Comparison of ENCODE assay signal across 30 cellular contexts in genomic region chr10:94307046-94307615, GRCh38.
"Had no signal": no experiment of that assay in that cellular context is flagged by ENCODE, and none has a peak within 500 bp of the region (broad histone marks: within the 10 kb centered on the region; RNA-seq: fewer than 3 reads in every experiment).

No MANE protein-coding gene starts in this region.

- H3K9ac ChIP-seq: SK-N-SH had no signal

- DNase-seq: activated CD4-positive, alpha-beta memory T cell treated with anti-CD3 and anti-CD28 coated beads for 36 hours; activated CD4-positive, alpha-beta T cell treated with anti-CD3 and anti-CD28 coated beads, Interleukin-2, amount 10 ng/mL, durations not matched to agents 7 days and 5 days; activated CD4-positive, CD25-positive, alpha-beta regulatory T cell; activated CD8-positive, alpha-beta memory T cell treated with anti-CD3 and anti-CD28 coated beads for 24 hours; activated gamma-delta T cell; activated naive CD4-positive, alpha-beta T cell treated with anti-CD3 and anti-CD28 coated beads for 36 hours; activated T-cell treated with anti-CD3 and anti-CD28 coated beads for 4 hours; activated T-cell treated with anti-CD3 and anti-CD28 coated beads, Interleukin-2, amount 50 U/mL, for 48 hours; amygdala; cerebellar nuclear complex; NCI-H1048; NCI-H1417; NCI-H1694; NCI-H2029; NCI-H2107; NCI-H2171 treated with DMSO at 0.1 percent for 48 hours; NCI-H226; NCI-H526; NCI-H82; Peyer's patch; Right ventricle myocardium superior; SJCRH30; SK-N-SH; T-helper 9 cell had no signal

- H3K4me1 ChIP-seq: Peyer's patch, SJCRH30 had no signal

- H3K27ac ChIP-seq: Peyer's patch, RWPE1, SJCRH30, VCaP had no signal

- H3K27me3 ChIP-seq: Peyer's patch, SJCRH30 had no signal

- H3K27ac Mint-ChIP-seq: activated CD4-positive, alpha-beta memory T cell treated with anti-CD3 and anti-CD28 coated beads for 36 hours; activated CD4-positive, alpha-beta T cell treated with anti-CD3 and anti-CD28 coated beads, Interleukin-2, amount 10 ng/mL, durations not matched to agents 7 days and 5 days; activated naive CD4-positive, alpha-beta T cell treated with anti-CD3 and anti-CD28 coated beads for 36 hours; activated naive CD8-positive, alpha-beta T cell; activated T-helper 17 cell treated with anti-CD3 and anti-CD28 coated beads, Interleukin-2, amount 50 U/mL, for 72 hours; T-helper 1 cell treated with Interleukin-12 subunit alpha and Interleukin-12 subunit beta and Interleukin-4 antibody, amounts not matched to agents 30 μg/mL and 1 μg/mL, for 36 hours had no signal

- H3K4me1 Mint-ChIP-seq: activated CD4-positive, alpha-beta T cell treated with anti-CD3 and anti-CD28 coated beads, Interleukin-2, amount 10 ng/mL, durations not matched to agents 7 days and 5 days; activated T-helper 17 cell treated with anti-CD3 and anti-CD28 coated beads, Interleukin-2, amount 50 U/mL, for 72 hours had no signal

- H3K9me3 ChIP-seq: Peyer's patch, SJCRH30, SK-N-SH had no signal

- H3K4me3 Mint-ChIP-seq: activated CD4-positive, alpha-beta memory T cell treated with anti-CD3 and anti-CD28 coated beads for 36 hours; activated CD4-positive, alpha-beta T cell treated with anti-CD3 and anti-CD28 coated beads, Interleukin-2, amount 10 ng/mL, durations not matched to agents 7 days and 5 days; activated naive CD4-positive, alpha-beta T cell treated with anti-CD3 and anti-CD28 coated beads for 36 hours; activated naive CD8-positive, alpha-beta T cell; activated T-helper 17 cell treated with anti-CD3 and anti-CD28 coated beads, Interleukin-2, amount 50 U/mL, for 72 hours; T-helper 1 cell treated with Interleukin-12 subunit alpha and Interleukin-12 subunit beta and Interleukin-4 antibody, amounts not matched to agents 30 μg/mL and 1 μg/mL, for 36 hours had no signal

- H3K36me3 Mint-ChIP-seq: activated CD4-positive, alpha-beta memory T cell treated with anti-CD3 and anti-CD28 coated beads for 36 hours; activated naive CD8-positive, alpha-beta T cell had no signal

- H3K9me3 Mint-ChIP-seq: activated CD4-positive, alpha-beta memory T cell treated with anti-CD3 and anti-CD28 coated beads for 36 hours; activated CD4-positive, alpha-beta T cell treated with anti-CD3 and anti-CD28 coated beads, Interleukin-2, amount 10 ng/mL, durations not matched to agents 7 days and 5 days; activated naive CD4-positive, alpha-beta T cell treated with anti-CD3 and anti-CD28 coated beads for 36 hours; activated T-helper 17 cell treated with anti-CD3 and anti-CD28 coated beads, Interleukin-2, amount 50 U/mL, for 72 hours; T-helper 1 cell treated with Interleukin-12 subunit alpha and Interleukin-12 subunit beta and Interleukin-4 antibody, amounts not matched to agents 30 μg/mL and 1 μg/mL, for 36 hours had no signal

- H3K36me3 ChIP-seq: SJCRH30 had no signal

- H3K4me3 ChIP-seq: K562, Peyer's patch, SJCRH30 had no signal

- H3K4me2 ChIP-seq: SK-N-SH had no signal
